Comparison of ENCODE assay signal across 1 cellular context in the genomic region with DNA sequence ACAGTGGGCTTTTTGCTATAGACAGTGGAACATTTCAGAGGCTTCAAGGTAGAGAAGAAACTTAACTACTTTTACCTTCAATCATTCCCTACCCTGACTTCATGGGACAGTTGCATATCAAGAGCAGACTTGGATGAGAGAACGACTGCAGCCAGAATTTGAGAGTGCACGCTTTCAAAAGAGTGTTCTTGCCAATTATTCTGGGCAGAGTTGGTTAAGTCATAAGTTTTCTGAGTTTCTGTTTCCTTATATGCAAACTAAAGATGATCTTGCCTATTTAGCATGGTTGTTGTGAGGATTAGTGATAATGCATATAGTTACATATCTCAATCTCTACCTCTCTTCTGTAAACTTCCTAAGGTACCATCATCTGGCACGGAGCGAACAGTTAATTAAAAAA.
TF ChIP-seq lines count a peak whose summit lies in the region.

No MANE protein-coding gene starts in this region.

TF ChIP-seq in WTC11, 78 proteins besides CTCF, POLR2A, EP300 and RAD21 (continued from another document):
- TF ChIP-seq, protein P1, sequence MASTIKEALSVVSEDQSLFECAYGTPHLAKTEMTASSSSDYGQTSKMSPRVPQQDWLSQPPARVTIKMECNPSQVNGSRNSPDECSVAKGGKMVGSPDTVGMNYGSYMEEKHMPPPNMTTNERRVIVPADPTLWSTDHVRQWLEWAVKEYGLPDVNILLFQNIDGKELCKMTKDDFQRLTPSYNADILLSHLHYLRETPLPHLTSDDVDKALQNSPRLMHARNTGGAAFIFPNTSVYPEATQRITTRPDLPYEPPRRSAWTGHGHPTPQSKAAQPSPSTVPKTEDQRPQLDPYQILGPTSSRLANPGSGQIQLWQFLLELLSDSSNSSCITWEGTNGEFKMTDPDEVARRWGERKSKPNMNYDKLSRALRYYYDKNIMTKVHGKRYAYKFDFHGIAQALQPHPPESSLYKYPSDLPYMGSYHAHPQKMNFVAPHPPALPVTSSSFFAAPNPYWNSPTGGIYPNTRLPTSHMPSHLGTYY (CRISPR knock-in tag; IDR thresholded peaks at IDR 0.05), result no peak
- TF ChIP-seq, protein P2, sequence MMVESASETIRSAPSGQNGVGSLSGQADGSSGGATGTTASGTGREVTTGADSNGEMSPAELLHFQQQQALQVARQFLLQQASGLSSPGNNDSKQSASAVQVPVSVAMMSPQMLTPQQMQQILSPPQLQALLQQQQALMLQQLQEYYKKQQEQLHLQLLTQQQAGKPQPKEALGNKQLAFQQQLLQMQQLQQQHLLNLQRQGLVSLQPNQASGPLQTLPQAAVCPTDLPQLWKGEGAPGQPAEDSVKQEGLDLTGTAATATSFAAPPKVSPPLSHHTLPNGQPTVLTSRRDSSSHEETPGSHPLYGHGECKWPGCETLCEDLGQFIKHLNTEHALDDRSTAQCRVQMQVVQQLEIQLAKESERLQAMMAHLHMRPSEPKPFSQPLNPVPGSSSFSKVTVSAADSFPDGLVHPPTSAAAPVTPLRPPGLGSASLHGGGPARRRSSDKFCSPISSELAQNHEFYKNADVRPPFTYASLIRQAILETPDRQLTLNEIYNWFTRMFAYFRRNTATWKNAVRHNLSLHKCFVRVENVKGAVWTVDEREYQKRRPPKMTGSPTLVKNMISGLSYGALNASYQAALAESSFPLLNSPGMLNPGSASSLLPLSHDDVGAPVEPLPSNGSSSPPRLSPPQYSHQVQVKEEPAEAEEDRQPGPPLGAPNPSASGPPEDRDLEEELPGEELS (CRISPR knock-in tag; IDR thresholded peaks at IDR 0.05), result no peak
- no peak for TF ChIP-seq PRRX2 (CRISPR knock-in tag; IDR thresholded peaks at IDR 0.05)
- TF ChIP-seq ELF4 (CRISPR knock-in tag; IDR thresholded peaks at IDR 0.05; ENCODE audit: low read depth), result no peak
